Comparison of ENCODE assay signal across 19 cellular contexts in genomic region chr20:32512047-32512385, GRCh38.
DNase-seq lines count a peak whose midpoint lies in the region; ATAC-seq and TF ChIP-seq lines count a peak whose summit lies in the region.
"Had no signal": no experiment of that assay in that cellular context is flagged by ENCODE, and none has a peak within 500 bp of the region (broad histone marks: within the 10 kb centered on the region; RNA-seq: fewer than 3 reads in every experiment).

No MANE protein-coding gene starts in this region.

- H3K4me1 ChIP-seq in CD4-positive, alpha-beta memory T cell (ENCODE audit: insufficient read depth, low read length) = peaks cover 75% of the 10 kb centered on the region

- H3K36me3 Mint-ChIP-seq in CD4-positive, alpha-beta memory T cell = peaks cover 48 to 65% of the 10 kb centered on the region in 2 donors
- peaks cover 31% of the 10 kb centered on the region for H3K36me3 Mint-ChIP-seq in activated naive CD8-positive, alpha-beta T cell treated with anti-CD3 and anti-CD28 coated beads, Interleukin-2, amount 10 ng/mL, durations not matched to agents 7 days and 5 days
- peaks cover 6% of the 10 kb centered on the region for H3K36me3 Mint-ChIP-seq in natural killer cell

- CTCF ChIA-PET in CD4-positive, alpha-beta memory T cell (lab: Charles Lee; ENCODE audit: partially characterized antibody) = interaction anchor here (3.0 kb wide), 1 partner anchor 10 kb away, joined by 16 read pairs; no protein-coding TSS in a partner anchor

- POLR2A ChIA-PET in CD4-positive, alpha-beta memory T cell (lab: Charles Lee; ENCODE audit: partially characterized antibody) = interaction anchor here (4.5 to 5.0 kb wide), 2 partner anchors 25 to 26 kb away, joined by 27 to 64 read pairs; no protein-coding TSS in a partner anchor
- POLR2A ChIA-PET in activated naive CD8-positive, alpha-beta T cell treated with anti-CD3 and anti-CD28 coated beads, Interleukin-2, amount 10 ng/mL, durations not matched to agents 7 days and 5 days (lab: Charles Lee) = interaction anchor here (1.7 kb wide), 1 partner anchor 28 kb away, joined by 4 read pairs; no protein-coding TSS in a partner anchor

- no peaks in the 10 kb centered on the region for H3K27me3 Mint-ChIP-seq in CD4-positive, alpha-beta memory T cell
- no peaks in the 10 kb centered on the region for H3K27me3 Mint-ChIP-seq in activated naive CD8-positive, alpha-beta T cell treated with anti-CD3 and anti-CD28 coated beads, Interleukin-2, amount 10 ng/mL, durations not matched to agents 7 days and 5 days
- no peaks in the 10 kb centered on the region for H3K27me3 Mint-ChIP-seq in natural killer cell (ENCODE audit: low read depth in 2 of 2)

- H3K27ac ChIP-seq in CD4-positive, alpha-beta memory T cell (ENCODE audit: low read depth, low read length) = peak overlapping the region; percentile 60
- H3K27ac ChIP-seq: coronary artery, epithelial cell of prostate, ovary had no signal

- peak overlapping the region; percentile 77 to 86 (median 82) for H3K4me3 Mint-ChIP-seq in CD4-positive, alpha-beta memory T cell
- H3K4me3 Mint-ChIP-seq in activated naive CD8-positive, alpha-beta T cell treated with anti-CD3 and anti-CD28 coated beads, Interleukin-2, amount 10 ng/mL, durations not matched to agents 7 days and 5 days = peak overlapping the region; percentile 82
- peak overlapping the region; percentile 72 for H3K4me3 Mint-ChIP-seq in natural killer cell

- DNase-seq in CD4-positive, alpha-beta memory T cell = no peak
- peak; percentile 74 for DNase-seq in Jurkat, Clone E6-1 (ENCODE audit: low read depth, low spot score)
- DNase-seq in activated naive CD8-positive, alpha-beta T cell treated with anti-CD3 and anti-CD28 coated beads, Interleukin-2, amount 10 ng/mL, durations not matched to agents 7 days and 5 days = no peak
- no peak for DNase-seq in natural killer cell
- no peak for DNase-seq in HT-29 (ENCODE audit: low spot score)
- DNase-seq in NK-92 treated with Interleukin-12 subunit alpha and Interleukin-12 subunit beta, amount 100 ng/mL, for 24 hours (lab: John Stamatoyannopoulos, UW) = no peak
- DNase-seq: activated CD4-positive, CD25-positive, alpha-beta regulatory T cell; activated gamma-delta T cell treated with Interleukin-2 at 50 U/mL for 16 hours; foreskin melanocyte; KG1; NCI-H1105; NCI-H524 treated with DMSO at 0.1 percent for 48 hours; ovary; SIG-M5; stimulated activated CD4-positive, alpha-beta T cell treated with anti-CD3 and anti-CD28 coated beads, Interleukin-1b, Interleukin-23, amount 100 ng/mL, for 48 hours had no signal

- intact Hi-C loops in CD4-positive, alpha-beta memory T cell (cut with micrococcal nuclease) = no loop called here
- intact Hi-C loops in natural killer cell (cut with micrococcal nuclease) = no loop called here

- TF ChIP-seq CTCF in natural killer cell (IDR thresholded peaks at IDR 0.05) = no peak

- no peaks in the 10 kb centered on the region for H3K9me3 ChIP-seq in CD4-positive, alpha-beta memory T cell (ENCODE audit: control insufficient read depth in 1 of 2, low read length in 2 of 2)
- H3K9me3 ChIP-seq: ovary had no signal

- H3K36me3 ChIP-seq in CD4-positive, alpha-beta memory T cell (ENCODE audit: insufficient read depth, low read length) = peaks cover 19% of the 10 kb centered on the region
- H3K36me3 ChIP-seq: ovary had no signal

- no peak overlapping the region for H3K4me3 ChIP-seq in CD4-positive, alpha-beta memory T cell (ENCODE audit: low read length in 2 of 2)
- H3K4me3 ChIP-seq in Jurkat, Clone E6-1 (ENCODE audit: low read length) = peak overlapping the region; percentile 63
- H3K4me3 ChIP-seq: coronary artery, ovary had no signal

- H3K9me3 Mint-ChIP-seq in CD4-positive, alpha-beta memory T cell = peaks cover 0 to 2% (median 0%) of the 10 kb centered on the region in 8 donors
- H3K9me3 Mint-ChIP-seq in activated naive CD8-positive, alpha-beta T cell treated with anti-CD3 and anti-CD28 coated beads, Interleukin-2, amount 10 ng/mL, durations not matched to agents 7 days and 5 days = no peaks in the 10 kb centered on the region
- no peaks in the 10 kb centered on the region for H3K9me3 Mint-ChIP-seq in natural killer cell

- ATAC-seq in activated naive CD8-positive, alpha-beta T cell treated with anti-CD3 and anti-CD28 coated beads, Interleukin-2, amount 10 ng/mL, durations not matched to agents 7 days and 5 days (ENCODE audit: low read depth) = no peak
- no peak for ATAC-seq in natural killer cell
- no peak for ATAC-seq in GM18907 (IDR thresholded peaks at IDR 0.05; ENCODE audit: unreplicated experiment)
- ATAC-seq: left lobe of liver had no signal

- peaks cover 62 to 96% (median 79%) of the 10 kb centered on the region in 4 donors for H3K4me1 Mint-ChIP-seq in CD4-positive, alpha-beta memory T cell
- peaks cover 82% of the 10 kb centered on the region for H3K4me1 Mint-ChIP-seq in activated naive CD8-positive, alpha-beta T cell treated with anti-CD3 and anti-CD28 coated beads, Interleukin-2, amount 10 ng/mL, durations not matched to agents 7 days and 5 days
- peaks cover 66 to 86% of the 10 kb centered on the region in 2 donors for H3K4me1 Mint-ChIP-seq in natural killer cell

- H3K27me3 ChIP-seq in CD4-positive, alpha-beta memory T cell (ENCODE audit: insufficient read depth, low read length) = no peaks in the 10 kb centered on the region
- H3K27me3 ChIP-seq: ovary had no signal

- peak overlapping the region; percentile 92 to 97 (median 94) for H3K27ac Mint-ChIP-seq in CD4-positive, alpha-beta memory T cell
- peak overlapping the region; percentile 87 for H3K27ac Mint-ChIP-seq in activated naive CD8-positive, alpha-beta T cell treated with anti-CD3 and anti-CD28 coated beads, Interleukin-2, amount 10 ng/mL, durations not matched to agents 7 days and 5 days
- H3K27ac Mint-ChIP-seq in natural killer cell = peak overlapping the region; percentile 93
